In the genomic region with DNA sequence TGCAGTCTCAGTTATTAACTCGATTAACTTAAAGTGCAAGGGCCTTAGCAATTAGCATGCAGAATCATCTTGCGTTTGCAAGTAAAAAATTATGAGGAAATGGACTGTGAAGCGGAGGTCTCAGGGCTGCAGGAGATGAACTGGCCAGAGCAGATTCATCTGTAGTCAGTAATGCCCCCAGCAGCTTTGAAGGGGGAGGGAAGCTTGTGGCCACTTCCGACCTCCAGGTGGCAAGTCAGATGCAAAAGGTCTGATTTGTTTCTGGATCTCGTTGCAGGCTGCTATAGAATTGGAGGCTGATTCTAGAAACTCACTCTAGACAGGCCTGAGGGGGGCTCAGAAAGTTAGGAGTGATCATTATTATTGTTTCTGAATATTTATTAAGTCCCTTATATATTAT, we compare ENCODE assay signal across 17 cellular contexts.
A peak's percentile ranks its signal among the peaks of the same experiment; 100 is the strongest.
DNase-seq lines count a peak whose midpoint lies in the region; ATAC-seq and TF ChIP-seq lines count a peak whose summit lies in the region.
"Had no signal": no experiment of that assay in that cellular context is flagged by ENCODE, and none has a peak within 500 bp of the region (broad histone marks: within the 10 kb centered on the region; RNA-seq: fewer than 3 reads in every experiment).

No MANE protein-coding gene starts in this region.

- H3K4me3 Mint-ChIP-seq in WTC11: 0 out of 2 replicates have a peak overlapping the region, but pooled peaks have one; percentile 5
- H3K4me3 Mint-ChIP-seq in progenitor cell of endocrine pancreas (ENCODE audit: low read depth): no peak overlapping the region
- H3K4me3 Mint-ChIP-seq: CD14-positive monocyte; CD4-positive, alpha-beta memory T cell had no signal

- TF ChIP-seq CTCF in WTC11 (IDR thresholded peaks at IDR 0.05) (no peak), progenitor cell of endocrine pancreas (IDR thresholded peaks at IDR 0.05; ENCODE audit: unreplicated experiment) (no peak)

- H3K27me3 Mint-ChIP-seq in WTC11 (ENCODE audit: low read depth) (no peaks in the 10 kb centered on the region), progenitor cell of endocrine pancreas (no peaks in the 10 kb centered on the region)

- no peaks in the 10 kb centered on the region for H3K36me3 ChIP-seq in H7 (replicated peaks; ENCODE audit: control insufficient read depth, insufficient read depth, low read length)
- H3K36me3 ChIP-seq: BLaER1 had no signal

- H3K36me3 Mint-ChIP-seq in WTC11: no peaks in the 10 kb centered on the region
- H3K36me3 Mint-ChIP-seq in progenitor cell of endocrine pancreas (ENCODE audit: insufficient read depth): no peaks in the 10 kb centered on the region
- H3K36me3 Mint-ChIP-seq: CD14-positive monocyte; CD4-positive, alpha-beta memory T cell had no signal

- ATAC-seq in WTC11: peak; percentile 62
- ATAC-seq: K562 had no signal

- POLR2A ChIA-PET in WTC11 (lab: Charles Lee): no interaction called here

- H3K4me1 Mint-ChIP-seq in WTC11 (peaks cover 18% of the 10 kb centered on the region), progenitor cell of endocrine pancreas (ENCODE audit: low read depth) (no peaks in the 10 kb centered on the region)
- H3K4me1 Mint-ChIP-seq: CD14-positive monocyte; CD4-positive, alpha-beta memory T cell had no signal

- H3K27me3 ChIP-seq in H7 (ENCODE audit: control insufficient read depth, insufficient read depth, low read length): no peaks in the 10 kb centered on the region
- H3K27me3 ChIP-seq: BLaER1 had no signal

- CTCF ChIA-PET in WTC11 (lab: Charles Lee): no interaction called here

- no peak overlapping the region for H3K4me3 ChIP-seq in H7 (ENCODE audit: insufficient read depth, low read depth, low read length)
- H3K4me3 ChIP-seq: BLaER1, K562 had no signal

- H3K27ac Mint-ChIP-seq in WTC11: no peak overlapping the region
- H3K27ac Mint-ChIP-seq in progenitor cell of endocrine pancreas: no peak overlapping the region
- H3K27ac Mint-ChIP-seq: CD14-positive monocyte; CD4-positive, alpha-beta memory T cell had no signal

- DNase-seq in H7: peak; percentile 18
- DNase-seq in WTC11 (ENCODE audit: low spot score): no peak
- DNase-seq in iPS-NIHi11 (ENCODE audit: low spot score): peak; percentile 25
- no peak for DNase-seq in hippocampal formation (lab: John Stamatoyannopoulos, UW)
- no peak for DNase-seq in AML-193 (lab: John Stamatoyannopoulos, UW)
- no peak for DNase-seq in cortex of kidney (lab: John Stamatoyannopoulos, UW)
- DNase-seq in progenitor cell of endocrine pancreas (ENCODE audit: low spot score, unreplicated experiment): no peak
- DNase-seq: ACHN; CD4-positive, alpha-beta memory T cell; DMS153; DMS79; GDM1; HCEC 1CT; IMR-90 had no signal

- H3K9me3 Mint-ChIP-seq in WTC11: peaks cover 10% of the 10 kb centered on the region
- no peaks in the 10 kb centered on the region for H3K9me3 Mint-ChIP-seq in progenitor cell of endocrine pancreas (ENCODE audit: low read depth)

TF ChIP-seq in WTC11, 78 proteins besides CTCF, POLR2A, EP300 and RAD21:
- TF ChIP-seq, protein P1, sequence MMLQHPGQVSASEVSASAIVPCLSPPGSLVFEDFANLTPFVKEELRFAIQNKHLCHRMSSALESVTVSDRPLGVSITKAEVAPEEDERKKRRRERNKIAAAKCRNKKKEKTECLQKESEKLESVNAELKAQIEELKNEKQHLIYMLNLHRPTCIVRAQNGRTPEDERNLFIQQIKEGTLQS (CRISPR knock-in tag; conservative IDR thresholded peaks at IDR 0.05): no peak
- TF ChIP-seq, protein P2, sequence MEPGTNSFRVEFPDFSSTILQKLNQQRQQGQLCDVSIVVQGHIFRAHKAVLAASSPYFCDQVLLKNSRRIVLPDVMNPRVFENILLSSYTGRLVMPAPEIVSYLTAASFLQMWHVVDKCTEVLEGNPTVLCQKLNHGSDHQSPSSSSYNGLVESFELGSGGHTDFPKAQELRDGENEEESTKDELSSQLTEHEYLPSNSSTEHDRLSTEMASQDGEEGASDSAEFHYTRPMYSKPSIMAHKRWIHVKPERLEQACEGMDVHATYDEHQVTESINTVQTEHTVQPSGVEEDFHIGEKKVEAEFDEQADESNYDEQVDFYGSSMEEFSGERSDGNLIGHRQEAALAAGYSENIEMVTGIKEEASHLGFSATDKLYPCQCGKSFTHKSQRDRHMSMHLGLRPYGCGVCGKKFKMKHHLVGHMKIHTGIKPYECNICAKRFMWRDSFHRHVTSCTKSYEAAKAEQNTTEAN (CRISPR knock-in tag; IDR thresholded peaks at IDR 0.05): no peak
- TF ChIP-seq, protein P3, sequence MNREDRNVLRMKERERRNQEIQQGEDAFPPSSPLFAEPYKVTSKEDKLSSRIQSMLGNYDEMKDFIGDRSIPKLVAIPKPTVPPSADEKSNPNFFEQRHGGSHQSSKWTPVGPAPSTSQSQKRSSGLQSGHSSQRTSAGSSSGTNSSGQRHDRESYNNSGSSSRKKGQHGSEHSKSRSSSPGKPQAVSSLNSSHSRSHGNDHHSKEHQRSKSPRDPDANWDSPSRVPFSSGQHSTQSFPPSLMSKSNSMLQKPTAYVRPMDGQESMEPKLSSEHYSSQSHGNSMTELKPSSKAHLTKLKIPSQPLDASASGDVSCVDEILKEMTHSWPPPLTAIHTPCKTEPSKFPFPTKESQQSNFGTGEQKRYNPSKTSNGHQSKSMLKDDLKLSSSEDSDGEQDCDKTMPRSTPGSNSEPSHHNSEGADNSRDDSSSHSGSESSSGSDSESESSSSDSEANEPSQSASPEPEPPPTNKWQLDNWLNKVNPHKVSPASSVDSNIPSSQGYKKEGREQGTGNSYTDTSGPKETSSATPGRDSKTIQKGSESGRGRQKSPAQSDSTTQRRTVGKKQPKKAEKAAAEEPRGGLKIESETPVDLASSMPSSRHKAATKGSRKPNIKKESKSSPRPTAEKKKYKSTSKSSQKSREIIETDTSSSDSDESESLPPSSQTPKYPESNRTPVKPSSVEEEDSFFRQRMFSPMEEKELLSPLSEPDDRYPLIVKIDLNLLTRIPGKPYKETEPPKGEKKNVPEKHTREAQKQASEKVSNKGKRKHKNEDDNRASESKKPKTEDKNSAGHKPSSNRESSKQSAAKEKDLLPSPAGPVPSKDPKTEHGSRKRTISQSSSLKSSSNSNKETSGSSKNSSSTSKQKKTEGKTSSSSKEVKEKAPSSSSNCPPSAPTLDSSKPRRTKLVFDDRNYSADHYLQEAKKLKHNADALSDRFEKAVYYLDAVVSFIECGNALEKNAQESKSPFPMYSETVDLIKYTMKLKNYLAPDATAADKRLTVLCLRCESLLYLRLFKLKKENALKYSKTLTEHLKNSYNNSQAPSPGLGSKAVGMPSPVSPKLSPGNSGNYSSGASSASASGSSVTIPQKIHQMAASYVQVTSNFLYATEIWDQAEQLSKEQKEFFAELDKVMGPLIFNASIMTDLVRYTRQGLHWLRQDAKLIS (CRISPR knock-in tag; IDR thresholded peaks at IDR 0.05; ENCODE audit: borderline replicate concordance): no peak
- no peak for TF ChIP-seq ZNF416 (CRISPR knock-in tag; IDR thresholded peaks at IDR 0.05)
- TF ChIP-seq, protein P4, sequence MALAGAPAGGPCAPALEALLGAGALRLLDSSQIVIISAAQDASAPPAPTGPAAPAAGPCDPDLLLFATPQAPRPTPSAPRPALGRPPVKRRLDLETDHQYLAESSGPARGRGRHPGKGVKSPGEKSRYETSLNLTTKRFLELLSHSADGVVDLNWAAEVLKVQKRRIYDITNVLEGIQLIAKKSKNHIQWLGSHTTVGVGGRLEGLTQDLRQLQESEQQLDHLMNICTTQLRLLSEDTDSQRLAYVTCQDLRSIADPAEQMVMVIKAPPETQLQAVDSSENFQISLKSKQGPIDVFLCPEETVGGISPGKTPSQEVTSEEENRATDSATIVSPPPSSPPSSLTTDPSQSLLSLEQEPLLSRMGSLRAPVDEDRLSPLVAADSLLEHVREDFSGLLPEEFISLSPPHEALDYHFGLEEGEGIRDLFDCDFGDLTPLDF (CRISPR knock-in tag; IDR thresholded peaks at IDR 0.05): no peak
- TF ChIP-seq, protein P5, sequence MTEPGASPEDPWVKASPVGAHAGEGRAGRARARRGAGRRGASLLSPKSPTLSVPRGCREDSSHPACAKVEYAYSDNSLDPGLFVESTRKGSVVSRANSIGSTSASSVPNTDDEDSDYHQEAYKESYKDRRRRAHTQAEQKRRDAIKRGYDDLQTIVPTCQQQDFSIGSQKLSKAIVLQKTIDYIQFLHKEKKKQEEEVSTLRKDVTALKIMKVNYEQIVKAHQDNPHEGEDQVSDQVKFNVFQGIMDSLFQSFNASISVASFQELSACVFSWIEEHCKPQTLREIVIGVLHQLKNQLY (CRISPR knock-in tag; IDR thresholded peaks at IDR 0.05): no peak

Comparison
In these comparisons a context has a peak if more than half of its experiments do, and no peak if none do; other contexts are left out.
1. DNase-seq: peak in H7 (single experiment) and iPS-NIHi11 (single experiment); none in WTC11 (single experiment), hippocampal formation (0 of 2), AML-193 (0 of 2), cortex of kidney (single experiment) and progenitor cell of endocrine pancreas (single experiment).